ENCODE assay signal across 9 cellular contexts in the genomic region with DNA sequence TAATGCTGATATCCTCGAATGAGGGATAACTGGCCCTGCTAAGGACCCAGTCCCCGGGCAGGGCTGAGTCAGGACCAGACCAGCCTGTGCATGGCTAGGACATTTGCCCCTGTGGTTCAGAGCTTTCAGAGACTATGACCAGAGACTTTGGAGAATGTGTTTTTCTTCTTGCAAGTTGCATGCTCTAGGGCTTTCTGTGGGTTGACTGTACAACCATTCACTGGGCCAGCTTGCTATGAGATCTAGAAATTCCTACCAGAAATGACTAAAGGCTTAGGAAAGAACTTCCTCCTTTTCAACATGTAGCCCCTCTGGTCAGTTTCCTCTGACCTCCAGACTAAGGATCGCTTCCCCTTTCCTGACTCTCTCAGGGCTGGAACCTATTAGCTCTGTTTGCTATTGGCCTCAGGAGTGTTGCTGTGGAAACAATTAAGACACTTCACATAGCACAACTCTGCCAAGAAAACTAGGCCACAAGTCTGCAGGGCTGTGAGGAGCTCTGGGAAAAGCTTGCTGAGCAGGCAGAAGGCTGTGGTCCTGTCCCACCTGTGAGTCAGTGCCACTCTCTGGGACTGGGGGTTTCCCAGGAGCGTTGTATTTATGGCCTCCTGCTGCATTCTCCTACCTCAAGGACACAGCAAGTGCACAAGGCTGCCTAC. TPM values are rescaled to one million over a fixed set of nuclear protein-coding genes. Genes with fewer than 3 reads are reported as not detected.
DNase-seq lines count a peak whose midpoint lies in the region; ATAC-seq, FAIRE-seq and TF ChIP-seq lines count a peak whose summit lies in the region.
"Had no signal": no experiment of that assay in that cellular context is flagged by ENCODE, and none has a peak within 500 bp of the region (broad histone marks: within the 10 kb centered on the region; RNA-seq: fewer than 3 reads in every experiment).

No MANE protein-coding gene starts in this region.

- peaks cover 23 to 78% (median 72%) of the 10 kb centered on the region in 4 donors for H3K4me1 ChIP-seq in liver (ENCODE audit: control insufficient read depth in 4 of 4, insufficient read depth in 4 of 4, low read length in 3 of 4)
- H3K4me1 ChIP-seq in HepG2 (ENCODE audit: insufficient read depth, low read length) = no peaks in the 10 kb centered on the region
- peaks cover 32% of the 10 kb centered on the region for H3K4me1 ChIP-seq in mesenchymal stem cell (ENCODE audit: control insufficient read depth, insufficient read depth, low read depth, low read length)
- H3K4me1 ChIP-seq in vagina = peaks cover 73% of the 10 kb centered on the region

- POLR2A ChIA-PET in HepG2 (lab: Yijun Ruan, JAX) = interaction anchor here (1.2 kb wide), 1 partner anchor 11 kb away, joined by 3 read pairs; no protein-coding TSS in a partner anchor

- peak overlapping the region in 1 of 2 experiments; percentile 37 for H3K23ac ChIP-seq in mesenchymal stem cell (ENCODE audit: low read length in 2 of 2)

- ATAC-seq in HepG2 (no peak), GM21360 (IDR thresholded peaks at IDR 0.05; ENCODE audit: unreplicated experiment) (no peak)

- no peak overlapping the region for H4K8ac ChIP-seq in mesenchymal stem cell (ENCODE audit: low read length)

- WGBS in liver = 51% methylated on average over 4 of the region's 4 CpGs
- WGBS in HepG2 (ENCODE audit: low lambda C conversion rate) = 91% methylated on average over 2 of the region's 4 CpGs
- 90% methylated on average over 4 of the region's 4 CpGs for WGBS in mesenchymal stem cell

- TF ChIP-seq POLR2A in HepG2 (IDR thresholded peaks at IDR 0.05; ENCODE audit: insufficient read depth in 1 of 2, low read depth in 2 of 2, low read length in 2 of 2) (no peak), vagina (IDR thresholded peaks at IDR 0.05) (no peak)

- BruUV-seq in HepG2 (replicated peaks; lab: Mats Ljungman, UMichigan) = no TSS peak

- H3K79me2 ChIP-seq in HepG2 (ENCODE audit: insufficient read depth, low read length) = peaks cover 9% of the 10 kb centered on the region

- H3K27me3 ChIP-seq in liver (ENCODE audit: control insufficient read depth in 4 of 4, insufficient read depth in 4 of 4, low read length in 3 of 4) (no peaks in the 10 kb centered on the region), HepG2 (ENCODE audit: control insufficient read depth in 1 of 2, insufficient read depth in 2 of 2, low read length in 2 of 2) (no peaks in the 10 kb centered on the region), mesenchymal stem cell (ENCODE audit: control insufficient read depth in 1 of 2, insufficient read depth in 1 of 2, low read length in 2 of 2) (no peaks in the 10 kb centered on the region), vagina (no peaks in the 10 kb centered on the region)

- no peak for FAIRE-seq in HepG2 (lab: Jason Lieb, UNC)

- H4K20me1 ChIP-seq in HepG2 (ENCODE audit: insufficient read depth, low read length) = peaks cover 7% of the 10 kb centered on the region

- H3K4me3 ChIP-seq in liver (ENCODE audit: low read depth in 1 of 3, low read length in 3 of 3) = no peak overlapping the region
- no peak overlapping the region for H3K4me3 ChIP-seq in HepG2 (replicated peaks in 1 of 3; ENCODE audit: insufficient read depth in 1 of 3, low read depth in 2 of 3, low read length in 3 of 3)
- peak overlapping the region in 1 of 2 experiments; percentile 20 for H3K4me3 ChIP-seq in mesenchymal stem cell (ENCODE audit: insufficient read depth in 1 of 2, low read depth in 1 of 2, low read length in 2 of 2)
- H3K4me3 ChIP-seq in vagina = no peak overlapping the region

- no peak for TF ChIP-seq EP300 in HepG2 (IDR thresholded peaks at IDR 0.05; ENCODE audit: low read depth in 2 of 2, low read length in 2 of 2)
- TF ChIP-seq EP300 in HepG2 (CRISPR knock-in tag; IDR thresholded peaks at IDR 0.05; ENCODE audit: borderline replicate concordance) = no peak

- peaks cover 30% of the 10 kb centered on the region for H3K79me1 ChIP-seq in mesenchymal stem cell (replicated peaks; ENCODE audit: low read length, poor library complexity, severe bottlenecking)

- H3K18ac ChIP-seq in mesenchymal stem cell (ENCODE audit: low read depth in 1 of 2, low read length in 2 of 2) = peak overlapping the region in 1 of 2 experiments; percentile 4

- H4K91ac ChIP-seq in mesenchymal stem cell (ENCODE audit: low read length) = no peak overlapping the region

- TF ChIP-seq RAD21 in liver (IDR thresholded peaks at IDR 0.05) (peak in 1 of 2 donors; percentile 6), HepG2 (CRISPR knock-in tag; IDR thresholded peaks at IDR 0.05) (no peak)

- no peak overlapping the region for H2BK12ac ChIP-seq in mesenchymal stem cell (ENCODE audit: low read length in 2 of 2)

- H3K4ac ChIP-seq in mesenchymal stem cell (ENCODE audit: low read depth in 1 of 2, low read length in 2 of 2) = peak overlapping the region in 1 of 2 experiments; percentile 32

- H3K36me3 ChIP-seq in liver (ENCODE audit: control insufficient read depth in 4 of 4, insufficient read depth in 3 of 4, low read depth in 1 of 4, low read length in 3 of 4) = peaks cover 7 to 60% (median 47%) of the 10 kb centered on the region in 4 donors
- H3K36me3 ChIP-seq in HepG2 (replicated peaks in 1 of 2; ENCODE audit: control insufficient read depth in 1 of 2, insufficient read depth in 2 of 2, low read length in 2 of 2) = peaks cover 22 to 72% of the 10 kb centered on the region in 2 experiments
- H3K36me3 ChIP-seq in mesenchymal stem cell (ENCODE audit: control insufficient read depth in 1 of 2, insufficient read depth in 2 of 2, low read depth in 1 of 2, low read length in 2 of 2) = peaks cover 34 to 41% of the 10 kb centered on the region in 2 experiments
- peaks cover 0 to 47% of the 10 kb centered on the region in 2 donors for H3K36me3 ChIP-seq in vagina

- no peaks in the 10 kb centered on the region for H3K9me3 ChIP-seq in liver (ENCODE audit: control insufficient read depth in 4 of 4, low read length in 3 of 4)
- H3K9me3 ChIP-seq in HepG2 (ENCODE audit: low read length) = no peaks in the 10 kb centered on the region
- no peaks in the 10 kb centered on the region for H3K9me3 ChIP-seq in mesenchymal stem cell (ENCODE audit: control insufficient read depth, low read length)
- no peaks in the 10 kb centered on the region for H3K9me3 ChIP-seq in vagina

- H2AFZ ChIP-seq in HepG2 (ENCODE audit: low read length) (no peak overlapping the region), mesenchymal stem cell (ENCODE audit: low read depth, low read length) (no peak overlapping the region)

- H2BK120ac ChIP-seq in mesenchymal stem cell (ENCODE audit: low read depth, low read length) = no peak overlapping the region

- no peak overlapping the region for H3K14ac ChIP-seq in mesenchymal stem cell (ENCODE audit: low read length in 2 of 2)

- no peak for TF ChIP-seq CTCF in liver (IDR thresholded peaks at IDR 0.05; ENCODE audit: low read depth, low read length, missing input control)
- no peak for TF ChIP-seq CTCF in HepG2 (CRISPR knock-in tag; IDR thresholded peaks at IDR 0.05)
- TF ChIP-seq CTCF in vagina (IDR thresholded peaks at IDR 0.05) = no peak

- peak overlapping the region; percentile 97 for H2AK5ac ChIP-seq in mesenchymal stem cell (ENCODE audit: low read length, severe bottlenecking)

- H3K27ac ChIP-seq in liver (ENCODE audit: low read depth in 1 of 2, low read length in 2 of 2) (peak overlapping the region; percentile 42 to 44), HepG2 (ENCODE audit: extremely low read length, insufficient read depth, low read length) (no peak overlapping the region), mesenchymal stem cell (ENCODE audit: low read length, poor library complexity, severe bottlenecking) (peak overlapping the region; percentile 94), vagina (peak overlapping the region; percentile 87)

- intact Hi-C loops in HepG2 (cut with micrococcal nuclease; ENCODE audit: unreplicated experiment) (no loop called here), vagina (cut with DNase I) (no loop called here)

- peak overlapping the region in 1 of 2 donors; percentile 17 for H3K9ac ChIP-seq in liver (ENCODE audit: low read depth in 1 of 2, low read length in 2 of 2)
- no peak overlapping the region for H3K9ac ChIP-seq in HepG2 (ENCODE audit: insufficient read depth, low read depth, low read length)
- peak overlapping the region; percentile 86 for H3K9ac ChIP-seq in mesenchymal stem cell (ENCODE audit: low read length)

- H3K4me2 ChIP-seq in HepG2 (ENCODE audit: low read depth, low read length) (no peak overlapping the region), mesenchymal stem cell (ENCODE audit: low read length, poor library complexity, severe bottlenecking) (no peak overlapping the region)

- no peak overlapping the region for H2BK5ac ChIP-seq in mesenchymal stem cell (ENCODE audit: low read depth, low read length, poor library complexity, severe bottlenecking)

- in situ Hi-C loops in HepG2 (cut with HindIII; ENCODE audit: extremely low pct_ligation_motif_present, low pct_unique_long_range_greater_than_20kb) = no loop called here

- H2BK15ac ChIP-seq in mesenchymal stem cell (ENCODE audit: low read depth, poor library complexity, severe bottlenecking) = no peak overlapping the region

- CTCF ChIA-PET in HepG2 (lab: Yijun Ruan, JAX; ENCODE audit: low intra/inter-chr PET ratio, low total read pairs) = no interaction called here

- no peak for DNase-seq in HepG2 (ENCODE audit: low spot score)
- peak; percentile 96 for DNase-seq in dermis blood vessel endothelial cell
- peak; percentile 96 for DNase-seq in mesenchymal stem cell
- no peak for DNase-seq in vagina (ENCODE audit: extremely low spot score in 2 of 2)
- DNase-seq in activated T-cell treated with anti-CD3 and anti-CD28 coated beads for 4 hours = no peak
- no peak for DNase-seq in islet precursor cell
- DNase-seq: DND-41 had no signal

RNA-seq across cellular contexts. Expression of a gene that starts 10.7 kb away (rescaled TPM):
- total RNA-seq in liver = 10 to 100 TPM; 16.7 to 72.9 TPM
- 10 to 100 TPM; 18.2 to 47.9 TPM for polyA plus RNA-seq in liver
- total RNA-seq in HepG2 (2016; rRNA removed; fragmentation: Illumina TruSeq; extraction: Trizol) = 8.8 and 12.2 TPM in 2 replicates
- 8.5 and 9.2 TPM in 2 replicates for total RNA-seq in HepG2 (2016; cell fraction: cytosol; rRNA removed; fragmentation: Illumina TruSeq; extraction: Trizol; ENCODE audit: low read depth)
- 7.8 and 11.7 TPM in 2 replicates for total RNA-seq in HepG2 (2016; cell fraction: insoluble cytoplasmic fraction; rRNA removed; fragmentation: Illumina TruSeq; extraction: Trizol)
- total RNA-seq in HepG2 (2016; cell fraction: membrane; rRNA removed; fragmentation: Illumina TruSeq; extraction: Trizol) = 7.7 and 7.9 TPM in 2 replicates
- 14.4 and 18.4 TPM in 2 replicates for total RNA-seq in HepG2 (2016; cell fraction: nucleus; rRNA removed; fragmentation: Illumina TruSeq; extraction: Trizol)
- polyA plus RNA-seq in HepG2 (2011; rRNA removed) = 10.0 and 10.1 TPM in 2 replicates
- polyA plus RNA-seq in HepG2 (2011; cell fraction: cytosol; rRNA removed) = 4.5 and 4.8 TPM in 2 replicates
- polyA plus RNA-seq in HepG2 (2011; cell fraction: nucleus; rRNA removed) = 42.1 and 49.3 TPM in 2 replicates
- polyA plus RNA-seq in HepG2 (2012) = 8.4 and 8.8 TPM in 2 replicates
- 0.70 and 0.83 TPM in 2 replicates for polyA plus RNA-seq in HepG2 (2016; cell fraction: cytosol; fragmentation: Illumina TruSeq; extraction: Trizol; ENCODE audit: low read depth)
- 6.0 and 7.6 TPM in 2 replicates for polyA plus RNA-seq in HepG2 (2016; cell fraction: insoluble cytoplasmic fraction; fragmentation: Illumina TruSeq; extraction: Trizol; ENCODE audit: low read depth)
- 1.9 and 2.1 TPM in 2 replicates for polyA plus RNA-seq in HepG2 (2016; cell fraction: membrane; fragmentation: Illumina TruSeq; extraction: Trizol; ENCODE audit: low read depth)
- 27.9 and 28.8 TPM in 2 replicates for polyA plus RNA-seq in HepG2 (2016; cell fraction: nucleus; fragmentation: Illumina TruSeq; extraction: Trizol; ENCODE audit: insufficient read depth, low read depth)
- 28.6 and 30.6 TPM in 2 replicates for polyA minus RNA-seq in HepG2 (2011; rRNA and poly(A)+ RNA removed; ENCODE audit: low replicate concordance)
- 7.2 and 7.8 TPM in 2 replicates for polyA minus RNA-seq in HepG2 (2011; cell fraction: cytosol; rRNA and poly(A)+ RNA removed)
- polyA minus RNA-seq in HepG2 (2011; cell fraction: nucleus; rRNA and poly(A)+ RNA removed) = 25.4 and 26.0 TPM in 2 replicates
- total RNA-seq in dermis blood vessel endothelial cell = 8.2 and 11.6 TPM in 2 replicates
- 6.2 TPM for polyA plus RNA-seq in mesenchymal stem cell (2013, experiment 1 of 2)
- polyA plus RNA-seq in mesenchymal stem cell (2013, experiment 2 of 2) = 5.3 TPM
- 54.3 TPM for total RNA-seq in vagina

RNA-seq across cellular contexts. Expression of a gene that starts 27.5 kb away (rescaled TPM):
- 1 to 10 TPM in 1 of 2 donors, under 1 TPM in 1; 0.89 to 1.8 TPM for total RNA-seq in liver
- polyA plus RNA-seq in liver = 1 to 10 TPM in 1 of 2 donors, under 1 TPM in 1; 0.78 to 2.7 TPM
- 3.0 and 4.2 TPM in 2 replicates for total RNA-seq in HepG2 (2016; rRNA removed; fragmentation: Illumina TruSeq; extraction: Trizol)
- total RNA-seq in HepG2 (2016; cell fraction: cytosol; rRNA removed; fragmentation: Illumina TruSeq; extraction: Trizol; ENCODE audit: low read depth) = 1.8 and 1.9 TPM in 2 replicates
- total RNA-seq in HepG2 (2016; cell fraction: insoluble cytoplasmic fraction; rRNA removed; fragmentation: Illumina TruSeq; extraction: Trizol) = 4.1 and 4.2 TPM in 2 replicates
- 4.9 and 5.4 TPM in 2 replicates for total RNA-seq in HepG2 (2016; cell fraction: membrane; rRNA removed; fragmentation: Illumina TruSeq; extraction: Trizol)
- total RNA-seq in HepG2 (2016; cell fraction: nucleus; rRNA removed; fragmentation: Illumina TruSeq; extraction: Trizol) = 2.2 and 2.8 TPM in 2 replicates
- 2.2 and 3.1 TPM in 2 replicates for polyA plus RNA-seq in HepG2 (2011; rRNA removed)
- polyA plus RNA-seq in HepG2 (2011; cell fraction: cytosol; rRNA removed) = 2.2 and 3.1 TPM in 2 replicates
- polyA plus RNA-seq in HepG2 (2011; cell fraction: nucleus; rRNA removed) = 5.3 and 6.8 TPM in 2 replicates
- polyA plus RNA-seq in HepG2 (2012) = 1.2 and 1.9 TPM in 2 replicates
- polyA plus RNA-seq in HepG2 (2016; cell fraction: cytosol; fragmentation: Illumina TruSeq; extraction: Trizol; ENCODE audit: low read depth) = 2.5 and 2.9 TPM in 2 replicates
- 4.7 and 5.0 TPM in 2 replicates for polyA plus RNA-seq in HepG2 (2016; cell fraction: insoluble cytoplasmic fraction; fragmentation: Illumina TruSeq; extraction: Trizol; ENCODE audit: low read depth)
- polyA plus RNA-seq in HepG2 (2016; cell fraction: membrane; fragmentation: Illumina TruSeq; extraction: Trizol; ENCODE audit: low read depth) = 5.4 and 6.2 TPM in 2 replicates
- 5.6 and 7.4 TPM in 2 replicates for polyA plus RNA-seq in HepG2 (2016; cell fraction: nucleus; fragmentation: Illumina TruSeq; extraction: Trizol; ENCODE audit: insufficient read depth, low read depth)
- 1.2 and 6.3 TPM in 2 replicates for polyA minus RNA-seq in HepG2 (2011; rRNA and poly(A)+ RNA removed; ENCODE audit: low replicate concordance)
- 2.4 TPM in 2 replicates for polyA minus RNA-seq in HepG2 (2011; cell fraction: cytosol; rRNA and poly(A)+ RNA removed)
- 1.2 TPM in 2 replicates for polyA minus RNA-seq in HepG2 (2011; cell fraction: nucleus; rRNA and poly(A)+ RNA removed)
- total RNA-seq in dermis blood vessel endothelial cell = 2.2 and 3.1 TPM in 2 replicates
- 7.5 TPM for polyA plus RNA-seq in mesenchymal stem cell (2013, experiment 1 of 2)
- polyA plus RNA-seq in mesenchymal stem cell (2013, experiment 2 of 2) = 8.0 TPM
- 7.1 TPM for total RNA-seq in vagina

RNA-seq across cellular contexts. Expression of a gene that starts 49.1 kb away (rescaled TPM):
- total RNA-seq in liver (1 to 10 TPM in 1 of 2 donors, under 1 TPM in 1; 0.75 to 2.1 TPM), HepG2 (2016; rRNA removed; fragmentation: Illumina TruSeq; extraction: Trizol) (0.73 TPM in 1 of 2 replicates, not detected in the other), dermis blood vessel endothelial cell (0.70 and 0.85 TPM in 2 replicates), vagina (not detected)
- polyA plus RNA-seq in liver (under 1 TPM in 1 of 2 donors, not detected in 1; 0.18 TPM), HepG2 (2011; rRNA removed) (0.22 and 0.44 TPM in 2 replicates)
- total RNA-seq in HepG2 (2016; cell fraction: cytosol; rRNA removed; fragmentation: Illumina TruSeq; extraction: Trizol; ENCODE audit: low read depth) = not detected in 2 replicates
- total RNA-seq in HepG2 (2016; cell fraction: insoluble cytoplasmic fraction; rRNA removed; fragmentation: Illumina TruSeq; extraction: Trizol) = 0.27 and 0.52 TPM in 2 replicates
- not detected in 2 replicates for total RNA-seq in HepG2 (2016; cell fraction: membrane; rRNA removed; fragmentation: Illumina TruSeq; extraction: Trizol)
- 1.3 TPM in 1 of 2 replicates, not detected in the other for total RNA-seq in HepG2 (2016; cell fraction: nucleus; rRNA removed; fragmentation: Illumina TruSeq; extraction: Trizol)
- polyA plus RNA-seq in HepG2 (2011; cell fraction: cytosol; rRNA removed) = not detected in 2 replicates
- polyA plus RNA-seq in HepG2 (2011; cell fraction: nucleus; rRNA removed) = 2.4 and 5.3 TPM in 2 replicates
- polyA plus RNA-seq in HepG2 (2012) = 0.27 TPM in 1 of 2 replicates, not detected in the other
- polyA plus RNA-seq in HepG2 (2016; cell fraction: cytosol; fragmentation: Illumina TruSeq; extraction: Trizol; ENCODE audit: low read depth) = not detected in 2 replicates
- not detected in 2 replicates for polyA plus RNA-seq in HepG2 (2016; cell fraction: insoluble cytoplasmic fraction; fragmentation: Illumina TruSeq; extraction: Trizol; ENCODE audit: low read depth)
- polyA plus RNA-seq in HepG2 (2016; cell fraction: membrane; fragmentation: Illumina TruSeq; extraction: Trizol; ENCODE audit: low read depth) = not detected in 2 replicates
- not detected in 2 replicates for polyA plus RNA-seq in HepG2 (2016; cell fraction: nucleus; fragmentation: Illumina TruSeq; extraction: Trizol; ENCODE audit: insufficient read depth, low read depth)
- polyA minus RNA-seq in HepG2 (2011; rRNA and poly(A)+ RNA removed; ENCODE audit: low replicate concordance) = 4.0 and 13.4 TPM in 2 replicates
- not detected in 2 replicates for polyA minus RNA-seq in HepG2 (2011; cell fraction: cytosol; rRNA and poly(A)+ RNA removed)
- 7.2 and 7.8 TPM in 2 replicates for polyA minus RNA-seq in HepG2 (2011; cell fraction: nucleus; rRNA and poly(A)+ RNA removed)
- polyA plus RNA-seq in mesenchymal stem cell (2013, experiment 1 of 2) = 0.28 TPM
- polyA plus RNA-seq in mesenchymal stem cell (2013, experiment 2 of 2) = 0.15 TPM

RNA-seq across cellular contexts. Expression of a gene that starts 53.0 kb away (rescaled TPM):
- total RNA-seq in liver = 10 to 100 TPM in 1 of 2 donors, 1 to 10 TPM in 1; 2.5 to 36.5 TPM
- 10 to 100 TPM; 55.8 to 82.0 TPM for polyA plus RNA-seq in liver
- 6.1 and 7.0 TPM in 2 replicates for total RNA-seq in HepG2 (2016; rRNA removed; fragmentation: Illumina TruSeq; extraction: Trizol)
- total RNA-seq in HepG2 (2016; cell fraction: cytosol; rRNA removed; fragmentation: Illumina TruSeq; extraction: Trizol; ENCODE audit: low read depth) = 2.8 and 3.3 TPM in 2 replicates
- total RNA-seq in HepG2 (2016; cell fraction: insoluble cytoplasmic fraction; rRNA removed; fragmentation: Illumina TruSeq; extraction: Trizol) = 5.8 and 7.5 TPM in 2 replicates
- 9.9 and 10.1 TPM in 2 replicates for total RNA-seq in HepG2 (2016; cell fraction: membrane; rRNA removed; fragmentation: Illumina TruSeq; extraction: Trizol)
- total RNA-seq in HepG2 (2016; cell fraction: nucleus; rRNA removed; fragmentation: Illumina TruSeq; extraction: Trizol) = 8.9 and 10.1 TPM in 2 replicates
- 2.6 and 2.9 TPM in 2 replicates for polyA plus RNA-seq in HepG2 (2011; rRNA removed)
- 1.8 and 3.3 TPM in 2 replicates for polyA plus RNA-seq in HepG2 (2011; cell fraction: cytosol; rRNA removed)
- polyA plus RNA-seq in HepG2 (2011; cell fraction: nucleus; rRNA removed) = 5.3 and 6.1 TPM in 2 replicates
- polyA plus RNA-seq in HepG2 (2012) = 5.5 and 7.2 TPM in 2 replicates
- 4.4 and 5.2 TPM in 2 replicates for polyA plus RNA-seq in HepG2 (2016; cell fraction: cytosol; fragmentation: Illumina TruSeq; extraction: Trizol; ENCODE audit: low read depth)
- polyA plus RNA-seq in HepG2 (2016; cell fraction: insoluble cytoplasmic fraction; fragmentation: Illumina TruSeq; extraction: Trizol; ENCODE audit: low read depth) = 8.6 and 9.4 TPM in 2 replicates
- 10.8 and 11.1 TPM in 2 replicates for polyA plus RNA-seq in HepG2 (2016; cell fraction: membrane; fragmentation: Illumina TruSeq; extraction: Trizol; ENCODE audit: low read depth)
- 11.8 and 12.4 TPM in 2 replicates for polyA plus RNA-seq in HepG2 (2016; cell fraction: nucleus; fragmentation: Illumina TruSeq; extraction: Trizol; ENCODE audit: insufficient read depth, low read depth)
- polyA minus RNA-seq in HepG2 (2011; rRNA and poly(A)+ RNA removed; ENCODE audit: low replicate concordance) = 22.9 and 26.1 TPM in 2 replicates
- polyA minus RNA-seq in HepG2 (2011; cell fraction: cytosol; rRNA and poly(A)+ RNA removed) = 6.5 and 8.0 TPM in 2 replicates
- 3.4 and 5.5 TPM in 2 replicates for polyA minus RNA-seq in HepG2 (2011; cell fraction: nucleus; rRNA and poly(A)+ RNA removed)
- total RNA-seq in dermis blood vessel endothelial cell = 4.8 and 14.2 TPM in 2 replicates
- 22.9 TPM for polyA plus RNA-seq in mesenchymal stem cell (2013, experiment 1 of 2)
- 23.8 TPM for polyA plus RNA-seq in mesenchymal stem cell (2013, experiment 2 of 2)
- 16.7 TPM for total RNA-seq in vagina

RNA-seq across cellular contexts. Expression of a gene that starts 59.7 kb away (rescaled TPM):
- 10 to 100 TPM; 18.8 to 26.1 TPM for total RNA-seq in liver
- 10 to 100 TPM; 33.5 to 41.2 TPM for polyA plus RNA-seq in liver
- total RNA-seq in HepG2 (2016; rRNA removed; fragmentation: Illumina TruSeq; extraction: Trizol) = 18.6 and 21.8 TPM in 2 replicates
- total RNA-seq in HepG2 (2016; cell fraction: cytosol; rRNA removed; fragmentation: Illumina TruSeq; extraction: Trizol; ENCODE audit: low read depth) = 11.4 and 13.9 TPM in 2 replicates
- total RNA-seq in HepG2 (2016; cell fraction: insoluble cytoplasmic fraction; rRNA removed; fragmentation: Illumina TruSeq; extraction: Trizol) = 14.6 and 24.3 TPM in 2 replicates
- total RNA-seq in HepG2 (2016; cell fraction: membrane; rRNA removed; fragmentation: Illumina TruSeq; extraction: Trizol) = 18.4 and 20.4 TPM in 2 replicates
- 20.1 and 24.1 TPM in 2 replicates for total RNA-seq in HepG2 (2016; cell fraction: nucleus; rRNA removed; fragmentation: Illumina TruSeq; extraction: Trizol)
- polyA plus RNA-seq in HepG2 (2011; rRNA removed) = 12.5 and 16.8 TPM in 2 replicates
- 13.7 and 17.1 TPM in 2 replicates for polyA plus RNA-seq in HepG2 (2011; cell fraction: cytosol; rRNA removed)
- polyA plus RNA-seq in HepG2 (2011; cell fraction: nucleus; rRNA removed) = 47.3 and 52.6 TPM in 2 replicates
- polyA plus RNA-seq in HepG2 (2012) = 10.4 and 13.1 TPM in 2 replicates
- polyA plus RNA-seq in HepG2 (2016; cell fraction: cytosol; fragmentation: Illumina TruSeq; extraction: Trizol; ENCODE audit: low read depth) = 9.0 and 11.2 TPM in 2 replicates
- polyA plus RNA-seq in HepG2 (2016; cell fraction: insoluble cytoplasmic fraction; fragmentation: Illumina TruSeq; extraction: Trizol; ENCODE audit: low read depth) = 13.3 and 13.5 TPM in 2 replicates
- 10.8 and 13.0 TPM in 2 replicates for polyA plus RNA-seq in HepG2 (2016; cell fraction: membrane; fragmentation: Illumina TruSeq; extraction: Trizol; ENCODE audit: low read depth)
- polyA plus RNA-seq in HepG2 (2016; cell fraction: nucleus; fragmentation: Illumina TruSeq; extraction: Trizol; ENCODE audit: insufficient read depth, low read depth) = 34.9 and 44.4 TPM in 2 replicates
- 19.0 and 26.5 TPM in 2 replicates for polyA minus RNA-seq in HepG2 (2011; rRNA and poly(A)+ RNA removed; ENCODE audit: low replicate concordance)
- polyA minus RNA-seq in HepG2 (2011; cell fraction: cytosol; rRNA and poly(A)+ RNA removed) = 7.1 and 8.4 TPM in 2 replicates
- polyA minus RNA-seq in HepG2 (2011; cell fraction: nucleus; rRNA and poly(A)+ RNA removed) = 19.3 and 22.0 TPM in 2 replicates
- 28.9 and 33.4 TPM in 2 replicates for total RNA-seq in dermis blood vessel endothelial cell
- 16.4 TPM for polyA plus RNA-seq in mesenchymal stem cell (2013, experiment 1 of 2)
- 17.3 TPM for polyA plus RNA-seq in mesenchymal stem cell (2013, experiment 2 of 2)
- total RNA-seq in vagina = 35.8 TPM

Comparison
In these comparisons a context has a peak if more than half of its experiments do, and no peak if none do; other contexts are left out.
1. DNase-seq: peak in dermis blood vessel endothelial cell (single experiment) and mesenchymal stem cell (single experiment); none in HepG2 (single experiment), vagina (0 of 2), activated T-cell treated with anti-CD3 and anti-CD28 coated beads for 4 hours (single experiment) and islet precursor cell (single experiment).